In the genomic region with DNA sequence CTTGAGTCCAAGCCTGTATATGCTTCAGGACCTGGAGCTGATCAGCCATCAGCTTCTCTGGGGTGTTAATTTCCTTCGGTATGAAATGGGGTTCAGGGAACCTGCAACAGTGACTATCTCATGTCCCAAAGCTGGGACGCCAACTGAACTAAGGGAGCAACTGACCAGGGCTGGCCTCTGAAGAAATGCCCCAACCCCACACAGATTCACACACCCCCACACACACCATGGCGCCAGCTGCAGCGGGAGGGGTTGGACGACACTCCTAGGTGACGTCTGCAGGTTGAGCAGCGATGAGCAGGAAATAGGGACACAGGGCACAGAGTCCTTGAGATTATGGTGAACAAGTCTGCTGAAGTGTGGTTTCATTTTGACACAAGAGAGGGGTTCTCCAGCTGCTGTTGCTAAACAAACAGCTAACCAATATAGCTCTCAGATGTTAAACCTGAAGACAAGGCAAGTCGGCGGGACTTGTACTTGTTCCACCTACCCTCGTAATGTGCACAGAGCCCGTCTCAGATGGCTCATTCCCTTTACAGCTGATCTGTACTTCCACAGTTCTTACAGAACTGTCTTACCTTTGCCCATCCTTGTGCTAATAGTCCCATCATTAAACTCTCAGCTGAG, we compare ENCODE assay signal across 8 cellular contexts. TPM values are rescaled to one million over a fixed set of nuclear protein-coding genes. Genes with fewer than 3 reads are reported as not detected.
DNase-seq lines count a peak whose midpoint lies in the region; ATAC-seq and TF ChIP-seq lines count a peak whose summit lies in the region.

No MANE protein-coding gene starts in this region.

- no peaks in the 10 kb centered on the region for H3K36me3 Mint-ChIP-seq in H9 (ENCODE audit: insufficient read depth in 1 of 3, low read depth in 3 of 3)

- H2BK20ac ChIP-seq in H9 (ENCODE audit: low read depth, low read length, poor library complexity, severe bottlenecking), result no peak overlapping the region

- 73 to 77% methylated on average over 11 of the region's 11 CpGs for WGBS in lower leg skin, 2 donors
- no CpG with 5 or more reads among the region's 11 CpGs for WGBS in H9 (ENCODE audit: extremely low coverage, insufficient read length, low lambda C conversion rate)

- no peaks in the 10 kb centered on the region for H3K27me3 ChIP-seq in H9 (ENCODE audit: insufficient read depth, low read length)

- H3K18ac ChIP-seq in H9 (ENCODE audit: insufficient read length, low read depth, low read length), result no peak overlapping the region

- no peaks in the 10 kb centered on the region for H3K9me3 ChIP-seq in H9 (ENCODE audit: control insufficient read depth, low read depth, low read length)

- no peak for TF ChIP-seq CTCF in C4-2B (conservative IDR thresholded peaks at IDR 0.05)
- TF ChIP-seq CTCF in lower leg skin (IDR thresholded peaks at IDR 0.05), result no peak
- no peak for TF ChIP-seq CTCF in H9 (conservative IDR thresholded peaks at IDR 0.05)

- H3K79me2 ChIP-seq in H9 (ENCODE audit: insufficient read depth, low read length), result no peaks in the 10 kb centered on the region

- H2BK12ac ChIP-seq in H9 (ENCODE audit: insufficient read length, low read depth, low read length), result no peak overlapping the region

- no peaks in the 10 kb centered on the region; the same call in 1 of the 2 replicates for H3K27me3 Mint-ChIP-seq in H9 (ENCODE audit: low read depth)

- ATAC-seq in HG03175 (IDR thresholded peaks at IDR 0.05; ENCODE audit: unreplicated experiment) (peak; percentile 94), left ventricle myocardium superior (no peak)

- H4K91ac ChIP-seq in H9 (ENCODE audit: insufficient read length, low read depth, low read length), result no peak overlapping the region

- no peak overlapping the region for H2BK15ac ChIP-seq in H9 (ENCODE audit: low read depth, low read length)

- no peak overlapping the region for H2AFZ ChIP-seq in H9 (ENCODE audit: low read length)

- peak overlapping the region; percentile 92 for H3K27ac ChIP-seq in C4-2B
- H3K27ac ChIP-seq in H9 (ENCODE audit: insufficient read length, low read depth, low read length), result no peak overlapping the region

- no peak overlapping the region for H3K4me3 ChIP-seq in lower leg skin (ENCODE audit: low read depth, poor library complexity, severe bottlenecking)

- no peaks in the 10 kb centered on the region for H3K23me2 ChIP-seq in H9 (ENCODE audit: insufficient read length, low read depth, low read length, poor library complexity, severe bottlenecking)

- no peaks in the 10 kb centered on the region for H4K20me1 ChIP-seq in H9 (ENCODE audit: control insufficient read depth, insufficient read depth, insufficient read length)

- DNase-seq in GM19240 (ENCODE audit: insufficient read length, low spot score), result peak; percentile 80
- DNase-seq in activated T-cell treated with anti-CD3 and anti-CD28 coated beads for 24 hours (ENCODE audit: low read depth), result peak; percentile 16
- DNase-seq in lower leg skin (ENCODE audit: low spot score in 2 of 2), result no peak
- DNase-seq in left ventricle myocardium superior, result no peak
- DNase-seq in H9, result no peak
- DNase-seq in NCI-H1092 (lab: John Stamatoyannopoulos, UW), result no peak

- no peaks in the 10 kb centered on the region for H3K4me1 Mint-ChIP-seq in H9

- H3K4me2 ChIP-seq in H9 (ENCODE audit: insufficient read depth, insufficient read length, low read length), result no peak overlapping the region

- no peak overlapping the region for H2BK5ac ChIP-seq in H9 (ENCODE audit: insufficient read length, low read length)

- no peak overlapping the region for H2AK5ac ChIP-seq in H9 (ENCODE audit: insufficient read length, low read length)

- H3K9me3 Mint-ChIP-seq in H9, result peaks cover 0 to 7% of the 10 kb centered on the region in 2 experiments; a peak in 1 of 5 replicates

- H3K14ac ChIP-seq in H9 (ENCODE audit: insufficient read depth, low read length), result no peak overlapping the region

- intact Hi-C loops in lower leg skin (cut with DNase I; ENCODE audit: low total_unique reads), result no loop called here
- intact Hi-C loops in left ventricle myocardium superior (cut with micrococcal nuclease), result no loop called here

- H3K79me1 ChIP-seq in H9 (ENCODE audit: insufficient read depth, low read depth, low read length, poor library complexity, severe bottlenecking), result no peaks in the 10 kb centered on the region

- H3K4me3 Mint-ChIP-seq in H9, result no peak overlapping the region

- H3K4me1 ChIP-seq in H9 (ENCODE audit: insufficient read depth, low read length), result peaks cover 7% of the 10 kb centered on the region; the same call in 1 of the 2 replicates

- TF ChIP-seq POLR2A in lower leg skin (IDR thresholded peaks at IDR 0.05), result no peak

- no peak overlapping the region for H4K5ac ChIP-seq in H9 (ENCODE audit: insufficient read length, low read depth, low read length)

- H3K27ac Mint-ChIP-seq in H9, result no peak overlapping the region

- H3K9ac ChIP-seq in H9 (ENCODE audit: extremely low read depth, insufficient read length, low read length), result no peak overlapping the region

- no peak overlapping the region for H3T11ph ChIP-seq in H9 (ENCODE audit: low read length)

- no peak overlapping the region for H3K23ac ChIP-seq in H9 (ENCODE audit: insufficient read length, low read depth, low read length)

- no peak overlapping the region for H2BK120ac ChIP-seq in H9 (ENCODE audit: low read depth, low read length, poor library complexity, severe bottlenecking)

- H3K4ac ChIP-seq in H9 (ENCODE audit: low read depth, low read length), result no peak overlapping the region

- H4K8ac ChIP-seq in H9 (replicated peaks; ENCODE audit: insufficient read length, low read depth, low read length), result no peak overlapping the region

- H3K56ac ChIP-seq in H9 (ENCODE audit: insufficient read length, low read depth, low read length), result no peak overlapping the region

RNA-seq across cellular contexts. Expression of a gene that starts 7.5 kb away (rescaled TPM):
- total RNA-seq in lower leg skin (10 to 100 TPM in 3 of 4 donors, 1 to 10 TPM in 1; 9.1 to 40.4 (median 21.8) TPM), left ventricle myocardium superior (not detected), H9 (2021) (not detected in 2 replicates)

Comparison
In these comparisons a context has a peak if more than half of its experiments do, and no peak if none do; other contexts are left out.
1. DNase-seq: peak in GM19240 (single experiment) and activated T-cell treated with anti-CD3 and anti-CD28 coated beads for 24 hours (single experiment); none in lower leg skin (0 of 2), left ventricle myocardium superior (single experiment), H9 (single experiment) and NCI-H1092 (single experiment).